ENCODE assay signal across 9 cellular contexts in the genomic region with DNA sequence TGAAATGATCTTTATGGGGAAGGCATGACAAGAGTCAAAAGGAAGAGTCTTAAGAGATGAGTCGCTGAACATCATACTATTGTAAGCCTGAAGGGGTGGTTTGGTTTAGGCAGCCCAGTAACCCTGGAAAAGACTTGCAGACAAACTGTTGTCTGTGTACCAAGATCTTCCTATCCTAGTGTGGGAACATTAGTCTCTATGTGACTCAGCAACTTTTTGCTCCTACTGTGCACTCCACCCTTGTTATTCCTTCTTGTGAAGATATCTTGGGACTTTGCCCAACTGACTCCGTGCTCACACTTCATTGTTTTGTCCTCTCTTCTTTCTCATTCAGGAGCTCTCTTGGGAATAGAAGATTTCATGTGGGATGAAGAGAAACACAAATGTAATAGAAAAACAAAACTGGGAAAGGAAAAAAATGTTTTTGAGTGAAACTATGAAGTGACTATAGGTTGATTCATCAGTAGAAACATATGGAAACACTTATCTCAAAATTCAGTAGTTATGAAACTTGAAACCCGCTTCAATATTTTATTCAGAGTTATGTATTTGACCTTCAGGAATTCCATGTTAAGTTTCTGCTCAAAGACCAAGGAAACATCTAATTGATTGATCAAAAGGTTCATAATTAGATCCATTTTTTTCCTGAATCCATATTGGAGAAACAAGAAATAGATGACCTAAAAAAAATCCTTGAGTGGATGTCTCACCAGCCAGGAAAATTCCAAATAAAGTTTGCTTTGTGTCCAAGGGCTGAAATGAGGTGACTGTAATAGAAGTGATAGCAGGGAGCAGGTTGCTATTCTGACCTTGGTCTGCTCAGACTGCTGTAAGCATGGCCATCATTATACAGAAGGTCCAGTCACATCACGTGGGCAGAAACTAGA.
DNase-seq lines count a peak whose midpoint lies in the region; ATAC-seq lines count a peak whose summit lies in the region.
"Had no signal": no experiment of that assay in that cellular context is flagged by ENCODE, and none has a peak within 500 bp of the region (broad histone marks: within the 10 kb centered on the region; RNA-seq: fewer than 3 reads in every experiment).

No MANE protein-coding gene starts in this region.

- 57 to 62% methylated on average over 4 of the region's 4 CpGs for WGBS in aorta, 2 donors

- H3K27ac ChIP-seq in aorta (ENCODE audit: low read depth in 1 of 2, low read length in 2 of 2), result no peak overlapping the region

- peak; percentile 73 for ATAC-seq in aorta (ENCODE audit: low FRiP score)
- ATAC-seq in GM19324 (IDR thresholded peaks at IDR 0.05; ENCODE audit: low FRiP score, unreplicated experiment), result no peak
- ATAC-seq in HG03139 (IDR thresholded peaks at IDR 0.05; ENCODE audit: unreplicated experiment), result no peak
- no peak for ATAC-seq in GM19328 (IDR thresholded peaks at IDR 0.05; ENCODE audit: unreplicated experiment)

- H3K36me3 ChIP-seq in aorta (ENCODE audit: control insufficient read depth in 1 of 2, insufficient read depth in 2 of 2, low read length in 1 of 2), result no peaks in the 10 kb centered on the region
- H3K36me3 ChIP-seq: upper lobe of left lung had no signal

- peak overlapping the region; percentile 95 for H3K27ac Mint-ChIP-seq in activated naive CD4-positive, alpha-beta T cell treated with anti-CD3 and anti-CD28 coated beads, Interleukin-2, amount 50 U/mL, for 24 hours

- no peaks in the 10 kb centered on the region for H3K9me3 ChIP-seq in aorta (ENCODE audit: control insufficient read depth, low read length)
- H3K9me3 ChIP-seq: upper lobe of left lung had no signal

- peaks cover 15% of the 10 kb centered on the region for H3K36me3 Mint-ChIP-seq in activated naive CD4-positive, alpha-beta T cell treated with anti-CD3 and anti-CD28 coated beads, Interleukin-2, amount 50 U/mL, for 24 hours

- no peaks in the 10 kb centered on the region for H3K27me3 ChIP-seq in aorta (ENCODE audit: control insufficient read depth in 1 of 2, insufficient read depth in 2 of 2, low read length in 1 of 2)
- H3K27me3 ChIP-seq: upper lobe of left lung had no signal

- H3K4me3 ChIP-seq in aorta (ENCODE audit: low read length in 2 of 2), result no peak overlapping the region
- H3K4me3 ChIP-seq: upper lobe of left lung had no signal

- H3K4me1 ChIP-seq in aorta (ENCODE audit: control insufficient read depth in 1 of 2, insufficient read depth in 2 of 2, low read length in 2 of 2), result peaks cover 0 to 7% of the 10 kb centered on the region in 2 donors

- peaks cover 90% of the 10 kb centered on the region for H3K4me1 Mint-ChIP-seq in activated naive CD4-positive, alpha-beta T cell treated with anti-CD3 and anti-CD28 coated beads, Interleukin-2, amount 50 U/mL, for 24 hours

- peak overlapping the region; percentile 71 for H3K4me3 Mint-ChIP-seq in activated naive CD4-positive, alpha-beta T cell treated with anti-CD3 and anti-CD28 coated beads, Interleukin-2, amount 50 U/mL, for 24 hours

- H3K27me3 Mint-ChIP-seq in activated naive CD4-positive, alpha-beta T cell treated with anti-CD3 and anti-CD28 coated beads, Interleukin-2, amount 50 U/mL, for 24 hours, result no peaks in the 10 kb centered on the region

- intact Hi-C loops in aorta (cut with DNase I), result no loop called here

- DNase-seq in stimulated activated CD4-positive, alpha-beta T cell treated with anti-CD3 and anti-CD28 coated beads, Interleukin-2, amount 100 ng/mL, for 24 hours, result peak; percentile 10 to 36
- no peak for DNase-seq in stimulated activated CD4-positive, alpha-beta T cell treated with anti-CD3 and anti-CD28 coated beads, Interleukin-2, amount 100 ng/mL, for 48 hours
- peak; percentile 44 for DNase-seq in inferior parietal cortex (ENCODE audit: extremely low spot score)
- DNase-seq in aorta, result no peak
- DNase-seq: upper lobe of left lung had no signal

- H3K9me3 Mint-ChIP-seq in activated naive CD4-positive, alpha-beta T cell treated with anti-CD3 and anti-CD28 coated beads, Interleukin-2, amount 50 U/mL, for 24 hours, result peaks cover 19% of the 10 kb centered on the region

Comparison
In these comparisons a context has a peak if more than half of its experiments do, and no peak if none do; other contexts are left out.
1. DNase-seq: peak in stimulated activated CD4-positive, alpha-beta T cell treated with anti-CD3 and anti-CD28 coated beads, Interleukin-2, amount 100 ng/mL, for 24 hours (2 of 2) and inferior parietal cortex (single experiment); none in stimulated activated CD4-positive, alpha-beta T cell treated with anti-CD3 and anti-CD28 coated beads, Interleukin-2, amount 100 ng/mL, for 48 hours (0 of 2) and aorta (0 of 2).